ENCODE assay signal across 1 cellular context in the genomic region with DNA sequence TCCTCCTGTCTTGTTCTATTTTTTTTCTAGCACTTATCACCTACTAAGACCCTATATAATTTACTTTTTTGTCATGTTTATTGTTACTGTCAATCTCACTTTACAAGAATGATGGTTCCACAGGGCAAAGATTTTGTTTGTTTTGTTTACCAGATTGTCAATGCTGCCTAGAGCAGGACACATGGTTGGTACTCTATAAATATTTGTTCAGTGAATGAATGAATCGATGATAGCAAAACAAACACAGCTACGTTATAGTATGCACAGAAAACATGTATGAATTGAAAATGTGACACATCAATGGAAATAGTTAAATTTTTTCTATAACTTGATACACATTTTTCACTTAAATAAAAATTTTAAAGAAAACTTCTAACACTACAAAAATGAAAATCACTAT.
TF ChIP-seq lines count a peak whose summit lies in the region.

No MANE protein-coding gene starts in this region.

TF ChIP-seq in HepG2, 621 proteins besides CTCF, POLR2A, EP300 and RAD21 (continued from another document and continues in another):
- peak; percentile 89 for TF ChIP-seq ZNF609 (CRISPR knock-in tag; IDR thresholded peaks at IDR 0.05; ENCODE audit: borderline replicate concordance)
- TF ChIP-seq ZNF775 (CRISPR knock-in tag; IDR thresholded peaks at IDR 0.05; ENCODE audit: borderline replicate concordance) = no peak
- TF ChIP-seq CBFB (CRISPR knock-in tag; IDR thresholded peaks at IDR 0.05) = no peak
- no peak for TF ChIP-seq ZNF382 (CRISPR knock-in tag; IDR thresholded peaks at IDR 0.05; ENCODE audit: borderline replicate concordance)
- TF ChIP-seq, protein P1, sequence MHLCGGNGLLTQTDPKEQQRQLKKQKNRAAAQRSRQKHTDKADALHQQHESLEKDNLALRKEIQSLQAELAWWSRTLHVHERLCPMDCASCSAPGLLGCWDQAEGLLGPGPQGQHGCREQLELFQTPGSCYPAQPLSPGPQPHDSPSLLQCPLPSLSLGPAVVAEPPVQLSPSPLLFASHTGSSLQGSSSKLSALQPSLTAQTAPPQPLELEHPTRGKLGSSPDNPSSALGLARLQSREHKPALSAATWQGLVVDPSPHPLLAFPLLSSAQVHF (CRISPR knock-in tag; IDR thresholded peaks at IDR 0.05) = no peak
- TF ChIP-seq SOX13 (IDR thresholded peaks at IDR 0.05) = no peak
- TF ChIP-seq SOX13 (CRISPR knock-in tag; conservative IDR thresholded peaks at IDR 0.05 in 1 of 2, IDR thresholded peaks at IDR 0.05 in 1 of 2) = peak in 1 of 2 experiments; percentile 61; a peak in 2 of 4 replicates
- no peak for TF ChIP-seq DNMT3B (CRISPR knock-in tag; conservative IDR thresholded peaks at IDR 0.05)
- TF ChIP-seq TEF (CRISPR knock-in tag; IDR thresholded peaks at IDR 0.05) = no peak
- no peak for TF ChIP-seq RFXAP (CRISPR knock-in tag; IDR thresholded peaks at IDR 0.05; ENCODE audit: borderline replicate concordance)
- 0 out of 2 replicates have a peak, but pooled peaks have one; percentile 12 for TF ChIP-seq ATF1 (CRISPR knock-in tag; IDR thresholded peaks at IDR 0.05)
- no peak for TF ChIP-seq SMC3 (IDR thresholded peaks at IDR 0.05; ENCODE audit: low read length)
- TF ChIP-seq SMAD3 (CRISPR knock-in tag; IDR thresholded peaks at IDR 0.05) = 0 out of 2 replicates have a peak, but pooled peaks have one; percentile 40
- peak; percentile 57 for TF ChIP-seq HDAC1 (CRISPR knock-in tag; IDR thresholded peaks at IDR 0.05)
- TF ChIP-seq ZNF205 (CRISPR knock-in tag; IDR thresholded peaks at IDR 0.05) = peak; percentile 96
- TF ChIP-seq ZSCAN12 (CRISPR knock-in tag; IDR thresholded peaks at IDR 0.05) = no peak
- no peak for TF ChIP-seq HCFC1 (IDR thresholded peaks at IDR 0.05; ENCODE audit: low read depth, low read length)
- TF ChIP-seq ZNF720 (CRISPR knock-in tag; IDR thresholded peaks at IDR 0.05) = no peak
- TF ChIP-seq, protein P2, sequence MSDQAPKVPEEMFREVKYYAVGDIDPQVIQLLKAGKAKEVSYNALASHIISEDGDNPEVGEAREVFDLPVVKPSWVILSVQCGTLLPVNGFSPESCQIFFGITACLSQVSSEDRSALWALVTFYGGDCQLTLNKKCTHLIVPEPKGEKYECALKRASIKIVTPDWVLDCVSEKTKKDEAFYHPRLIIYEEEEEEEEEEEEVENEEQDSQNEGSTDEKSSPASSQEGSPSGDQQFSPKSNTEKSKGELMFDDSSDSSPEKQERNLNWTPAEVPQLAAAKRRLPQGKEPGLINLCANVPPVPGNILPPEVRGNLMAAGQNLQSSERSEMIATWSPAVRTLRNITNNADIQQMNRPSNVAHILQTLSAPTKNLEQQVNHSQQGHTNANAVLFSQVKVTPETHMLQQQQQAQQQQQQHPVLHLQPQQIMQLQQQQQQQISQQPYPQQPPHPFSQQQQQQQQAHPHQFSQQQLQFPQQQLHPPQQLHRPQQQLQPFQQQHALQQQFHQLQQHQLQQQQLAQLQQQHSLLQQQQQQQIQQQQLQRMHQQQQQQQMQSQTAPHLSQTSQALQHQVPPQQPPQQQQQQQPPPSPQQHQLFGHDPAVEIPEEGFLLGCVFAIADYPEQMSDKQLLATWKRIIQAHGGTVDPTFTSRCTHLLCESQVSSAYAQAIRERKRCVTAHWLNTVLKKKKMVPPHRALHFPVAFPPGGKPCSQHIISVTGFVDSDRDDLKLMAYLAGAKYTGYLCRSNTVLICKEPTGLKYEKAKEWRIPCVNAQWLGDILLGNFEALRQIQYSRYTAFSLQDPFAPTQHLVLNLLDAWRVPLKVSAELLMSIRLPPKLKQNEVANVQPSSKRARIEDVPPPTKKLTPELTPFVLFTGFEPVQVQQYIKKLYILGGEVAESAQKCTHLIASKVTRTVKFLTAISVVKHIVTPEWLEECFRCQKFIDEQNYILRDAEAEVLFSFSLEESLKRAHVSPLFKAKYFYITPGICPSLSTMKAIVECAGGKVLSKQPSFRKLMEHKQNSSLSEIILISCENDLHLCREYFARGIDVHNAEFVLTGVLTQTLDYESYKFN (CRISPR knock-in tag; conservative IDR thresholded peaks at IDR 0.05) = peak; percentile 84
- TF ChIP-seq, protein P3, sequence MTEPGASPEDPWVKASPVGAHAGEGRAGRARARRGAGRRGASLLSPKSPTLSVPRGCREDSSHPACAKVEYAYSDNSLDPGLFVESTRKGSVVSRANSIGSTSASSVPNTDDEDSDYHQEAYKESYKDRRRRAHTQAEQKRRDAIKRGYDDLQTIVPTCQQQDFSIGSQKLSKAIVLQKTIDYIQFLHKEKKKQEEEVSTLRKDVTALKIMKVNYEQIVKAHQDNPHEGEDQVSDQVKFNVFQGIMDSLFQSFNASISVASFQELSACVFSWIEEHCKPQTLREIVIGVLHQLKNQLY (CRISPR knock-in tag; IDR thresholded peaks at IDR 0.05) = peak; percentile 60; the same call in 1 of the 2 replicates
- TF ChIP-seq SMARCE1 (IDR thresholded peaks at IDR 0.05; ENCODE audit: borderline replicate concordance) = peak; percentile 60; the same call in 1 of the 2 replicates
- TF ChIP-seq SKI (IDR thresholded peaks at IDR 0.05; ENCODE audit: partially characterized antibody) = no peak
- TF ChIP-seq CREB1 (IDR thresholded peaks at IDR 0.05) = no peak
- peak; percentile 65 for TF ChIP-seq CREB1 (CRISPR knock-in tag; IDR thresholded peaks at IDR 0.05)
- no peak for TF ChIP-seq ETV6 (CRISPR knock-in tag; conservative IDR thresholded peaks at IDR 0.05)
- TF ChIP-seq NR2F1 (CRISPR knock-in tag; IDR thresholded peaks at IDR 0.05) = peak in 1 of 2 experiments; percentile 61; a peak in 1 of 4 replicates
- TF ChIP-seq PCBP2 (optimal IDR thresholded peaks at IDR 0.05; ENCODE audit: low read depth, low read length, poor library complexity, severe bottlenecking) = no peak
- peak; percentile 52; the same call in 1 of the 2 replicates for TF ChIP-seq FOXK1 (CRISPR knock-in tag; IDR thresholded peaks at IDR 0.05; ENCODE audit: borderline replicate concordance, low read depth)
- TF ChIP-seq, protein P4, sequence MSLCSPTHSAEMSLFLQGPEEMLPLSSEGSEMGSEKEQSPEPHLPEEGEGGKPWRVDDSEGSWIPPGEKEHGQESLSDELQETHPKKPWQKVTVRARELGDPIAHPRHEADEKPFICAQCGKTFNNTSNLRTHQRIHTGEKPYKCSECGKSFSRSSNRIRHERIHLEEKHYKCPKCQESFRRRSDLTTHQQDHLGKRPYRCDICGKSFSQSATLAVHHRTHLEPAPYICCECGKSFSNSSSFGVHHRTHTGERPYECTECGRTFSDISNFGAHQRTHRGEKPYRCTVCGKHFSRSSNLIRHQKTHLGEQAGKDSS (CRISPR knock-in tag; IDR thresholded peaks at IDR 0.05; ENCODE audit: borderline replicate concordance, low read depth) = no peak
- TF ChIP-seq, protein P5, sequence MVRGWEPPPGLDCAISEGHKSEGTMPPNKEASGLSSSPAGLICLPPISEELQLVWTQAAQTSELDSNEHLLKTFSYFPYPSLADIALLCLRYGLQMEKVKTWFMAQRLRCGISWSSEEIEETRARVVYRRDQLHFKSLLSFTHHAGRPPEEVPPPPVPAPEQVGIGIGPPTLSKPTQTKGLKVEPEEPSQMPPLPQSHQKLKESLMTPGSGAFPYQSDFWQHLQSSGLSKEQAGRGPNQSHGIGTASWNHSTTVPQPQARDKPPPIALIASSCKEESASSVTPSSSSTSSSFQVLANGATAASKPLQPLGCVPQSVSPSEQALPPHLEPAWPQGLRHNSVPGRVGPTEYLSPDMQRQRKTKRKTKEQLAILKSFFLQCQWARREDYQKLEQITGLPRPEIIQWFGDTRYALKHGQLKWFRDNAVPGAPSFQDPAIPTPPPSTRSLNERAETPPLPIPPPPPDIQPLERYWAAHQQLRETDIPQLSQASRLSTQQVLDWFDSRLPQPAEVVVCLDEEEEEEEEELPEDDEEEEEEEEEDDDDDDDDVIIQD (CRISPR knock-in tag; IDR thresholded peaks at IDR 0.05; ENCODE audit: low read depth) = peak; percentile 44; the same call in 1 of the 2 replicates
- peak; percentile 66; the same call in 1 of the 2 replicates for TF ChIP-seq FOXJ3 (CRISPR knock-in tag; IDR thresholded peaks at IDR 0.05; ENCODE audit: borderline replicate concordance)
- TF ChIP-seq ELF3 (CRISPR knock-in tag; IDR thresholded peaks at IDR 0.05) = peak; percentile 61
- TF ChIP-seq TCF7 (IDR thresholded peaks at IDR 0.05; ENCODE audit: low read depth) = peak; percentile 42; the same call in 1 of the 2 replicates
- peak; percentile 82 for TF ChIP-seq FOXP4 (CRISPR knock-in tag; IDR thresholded peaks at IDR 0.05)
- peak; percentile 71; the same call in 2 of the 3 replicates for TF ChIP-seq MXI1 (IDR thresholded peaks at IDR 0.05; ENCODE audit: borderline replicate concordance, low read depth, low read length)
- no peak for TF ChIP-seq MED8 (CRISPR knock-in tag; IDR thresholded peaks at IDR 0.05; ENCODE audit: insufficient replicate concordance)
- TF ChIP-seq, protein P6, sequence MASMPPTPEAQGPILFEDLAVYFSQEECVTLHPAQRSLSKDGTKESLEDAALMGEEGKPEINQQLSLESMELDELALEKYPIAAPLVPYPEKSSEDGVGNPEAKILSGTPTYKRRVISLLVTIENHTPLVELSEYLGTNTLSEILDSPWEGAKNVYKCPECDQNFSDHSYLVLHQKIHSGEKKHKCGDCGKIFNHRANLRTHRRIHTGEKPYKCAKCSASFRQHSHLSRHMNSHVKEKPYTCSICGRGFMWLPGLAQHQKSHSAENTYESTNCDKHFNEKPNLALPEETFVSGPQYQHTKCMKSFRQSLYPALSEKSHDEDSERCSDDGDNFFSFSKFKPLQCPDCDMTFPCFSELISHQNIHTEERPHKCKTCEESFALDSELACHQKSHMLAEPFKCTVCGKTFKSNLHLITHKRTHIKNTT (CRISPR knock-in tag; IDR thresholded peaks at IDR 0.05) = no peak
- peak; percentile 35; the same call in 1 of the 2 replicates for TF ChIP-seq HNF4A (CRISPR knock-in tag; IDR thresholded peaks at IDR 0.05)
- TF ChIP-seq, protein P7, sequence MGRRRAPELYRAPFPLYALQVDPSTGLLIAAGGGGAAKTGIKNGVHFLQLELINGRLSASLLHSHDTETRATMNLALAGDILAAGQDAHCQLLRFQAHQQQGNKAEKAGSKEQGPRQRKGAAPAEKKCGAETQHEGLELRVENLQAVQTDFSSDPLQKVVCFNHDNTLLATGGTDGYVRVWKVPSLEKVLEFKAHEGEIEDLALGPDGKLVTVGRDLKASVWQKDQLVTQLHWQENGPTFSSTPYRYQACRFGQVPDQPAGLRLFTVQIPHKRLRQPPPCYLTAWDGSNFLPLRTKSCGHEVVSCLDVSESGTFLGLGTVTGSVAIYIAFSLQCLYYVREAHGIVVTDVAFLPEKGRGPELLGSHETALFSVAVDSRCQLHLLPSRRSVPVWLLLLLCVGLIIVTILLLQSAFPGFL (CRISPR knock-in tag; IDR thresholded peaks at IDR 0.05) = no peak
- no peak for TF ChIP-seq ZNF563 (CRISPR knock-in tag; IDR thresholded peaks at IDR 0.05)
- no peak for TF ChIP-seq GABPB1 (CRISPR knock-in tag; IDR thresholded peaks at IDR 0.05)
- TF ChIP-seq KAT7 (CRISPR knock-in tag; IDR thresholded peaks at IDR 0.05; ENCODE audit: borderline replicate concordance) = no peak
- TF ChIP-seq HDAC2 (CRISPR knock-in tag; IDR thresholded peaks at IDR 0.05) = 0 out of 2 replicates have a peak, but pooled peaks have one; percentile 32
- no peak for TF ChIP-seq HDAC6 (IDR thresholded peaks at IDR 0.05; ENCODE audit: low read depth, low read length)
- TF ChIP-seq BCL6 (CRISPR knock-in tag; IDR thresholded peaks at IDR 0.05) = peak; percentile 51
- TF ChIP-seq SRF (IDR thresholded peaks at IDR 0.05; ENCODE audit: low read depth, low read length) = no peak
- TF ChIP-seq ZNF761 (CRISPR knock-in tag; conservative IDR thresholded peaks at IDR 0.05) = no peak
